Comparison of ENCODE assay signal across 14 cellular contexts in genomic region chrX:13691845-13692334, GRCh38. TPM values are rescaled to one million over a fixed set of nuclear protein-coding genes. Genes with fewer than 3 reads are reported as not detected.
DNase-seq lines count a peak whose midpoint lies in the region; ATAC-seq and TF ChIP-seq lines count a peak whose summit lies in the region.
"Had no signal": no experiment of that assay in that cellular context is flagged by ENCODE, and none has a peak within 500 bp of the region (broad histone marks: within the 10 kb centered on the region; RNA-seq: fewer than 3 reads in every experiment).

No MANE protein-coding gene starts in this region.

- no peaks in the 10 kb centered on the region for H3K36me3 ChIP-seq in mucosa of descending colon (ENCODE audit: low read depth)
- H3K36me3 ChIP-seq: ascending aorta, upper lobe of right lung had no signal

- CTCF ChIA-PET in WTC11 (lab: Charles Lee) = interaction anchor here (0.7 kb wide), 1 partner anchor 39 kb away, joined by 3 read pairs; no protein-coding TSS in a partner anchor

- peaks cover 18% of the 10 kb centered on the region for H3K4me1 ChIP-seq in mucosa of descending colon (ENCODE audit: low read depth)

- intact Hi-C loops in mucosa of descending colon (cut with DNase I, micrococcal nuclease) = no loop called here

- H3K9me3 Mint-ChIP-seq in WTC11 = no peaks in the 10 kb centered on the region

- no peaks in the 10 kb centered on the region for H3K36me3 Mint-ChIP-seq in WTC11

- in situ Hi-C loops in ACHN (cut with HindIII; ENCODE audit: low pct_ligation_motif_present, low pct_unique_long_range_greater_than_20kb, low sequenced_read_pairs) = no loop called here

- no peak overlapping the region for H3K4me3 Mint-ChIP-seq in WTC11

- DNase-seq in ACHN = peak; percentile 53
- peak; percentile 51 for DNase-seq in GM12865 (ENCODE audit: low read depth)
- DNase-seq in WTC11 (ENCODE audit: low spot score) = no peak
- DNase-seq in kidney tubule cell (ENCODE audit: low spot score) = peak; percentile 77
- DNase-seq in mucosa of descending colon = no peak
- no peak for DNase-seq in SHP77 (lab: John Stamatoyannopoulos, UW)
- DNase-seq: activated CD4-positive, alpha-beta T cell treated with anti-CD3 and anti-CD28 coated beads, Interleukin-2, amount 50 U/mL, for 4 hours; NCI-H510A treated with DMSO at 0.1 percent for 48 hours; stimulated activated CD4-positive, alpha-beta T cell treated with anti-CD3 and anti-CD28 coated beads, Interleukin-4, amount 100 ng/mL, for 24 hours; upper lobe of right lung had no signal

- H3K27ac Mint-ChIP-seq in WTC11 = no peak overlapping the region

- peaks cover 39% of the 10 kb centered on the region for H3K4me1 Mint-ChIP-seq in WTC11

- peaks cover 19% of the 10 kb centered on the region for H3K27me3 Mint-ChIP-seq in WTC11 (ENCODE audit: low read depth)

- TF ChIP-seq CTCF in GM12865 (IDR thresholded peaks at IDR 0.05; ENCODE audit: insufficient read depth, low read depth, low read length, missing control alignments) (no peak), WTC11 (IDR thresholded peaks at IDR 0.05) (no peak), mucosa of descending colon (IDR thresholded peaks at IDR 0.05) (no peak)

- POLR2A ChIA-PET in WTC11 (lab: Charles Lee) = interaction anchor here (2.6 kb wide), 1 partner anchor 43 kb away, joined by 12 read pairs; the partner anchor contains the start of genes OFD1 and TRAPPC2

- no peak for ATAC-seq in WTC11
- no peak for ATAC-seq in HG03439 (IDR thresholded peaks at IDR 0.05; ENCODE audit: unreplicated experiment)
- no peak for ATAC-seq in mucosa of descending colon
- no peak for ATAC-seq in HG03045 (IDR thresholded peaks at IDR 0.05; ENCODE audit: unreplicated experiment)
- ATAC-seq: upper lobe of right lung had no signal

- H3K9me3 ChIP-seq in mucosa of descending colon = no peaks in the 10 kb centered on the region
- H3K9me3 ChIP-seq: ascending aorta, SJSA1, upper lobe of right lung had no signal

- H3K4me3 ChIP-seq in GM12865 (ENCODE audit: low read depth, low read length) (peak overlapping the region; percentile 87), mucosa of descending colon (no peak overlapping the region)
- H3K4me3 ChIP-seq: SJSA1 had no signal

TF ChIP-seq in WTC11, 78 proteins besides CTCF, POLR2A, EP300 and RAD21:
- TF ChIP-seq SP1 (CRISPR knock-in tag; conservative IDR thresholded peaks at IDR 0.05) (no peak), MYBL2 (CRISPR knock-in tag; IDR thresholded peaks at IDR 0.05) (no peak), ZNF121 (CRISPR knock-in tag; IDR thresholded peaks at IDR 0.05) (0 out of 2 replicates have a peak, but pooled peaks have one; percentile 3), E2F5 (CRISPR knock-in tag; IDR thresholded peaks at IDR 0.05) (no peak)
TF ChIP-seq in WTC11: peak in this region for 1.

RNA-seq across cellular contexts. Expression of gene RAB9A, which starts 3.0 kb away (rescaled TPM):
- total RNA-seq in WTC11 (2021) (18.9 to 26.3 TPM (median 20.7 TPM) in 3 replicates), mucosa of descending colon (10 to 100 TPM; 38.1 to 49.5 (median 40.8) TPM)

RNA-seq across cellular contexts. Expression of gene TCEANC, which starts 38.9 kb away (rescaled TPM):
- total RNA-seq in WTC11 (2021) = 2.0 to 3.1 TPM (median 2.6 TPM) in 3 replicates
- total RNA-seq in mucosa of descending colon = 1 to 10 TPM; 4.0 to 5.3 (median 4.8) TPM

RNA-seq across cellular contexts. Expression of gene TRAPPC2, which starts 42.5 kb away (rescaled TPM):
- total RNA-seq in WTC11 (2021) = 10.2 to 13.9 TPM (median 10.7 TPM) in 3 replicates
- total RNA-seq in mucosa of descending colon = 10 to 100 TPM; 13.1 to 20.4 (median 18.5) TPM

RNA-seq across cellular contexts. Expression of gene OFD1, which starts 42.7 kb away (rescaled TPM):
- total RNA-seq in WTC11 (2021) (22.8 to 25.1 TPM (median 23.4 TPM) in 3 replicates), mucosa of descending colon (10 to 100 TPM; 26.0 to 49.4 (median 32.6) TPM)

Comparison
In these comparisons a context has a peak if more than half of its experiments do, and no peak if none do; other contexts are left out.
1. DNase-seq: peak in ACHN (single experiment), GM12865 (single experiment) and kidney tubule cell (single experiment); none in WTC11 (single experiment), mucosa of descending colon (0 of 3) and SHP77 (0 of 2).